ENCODE assay signal across 25 cellular contexts in the genomic region with DNA sequence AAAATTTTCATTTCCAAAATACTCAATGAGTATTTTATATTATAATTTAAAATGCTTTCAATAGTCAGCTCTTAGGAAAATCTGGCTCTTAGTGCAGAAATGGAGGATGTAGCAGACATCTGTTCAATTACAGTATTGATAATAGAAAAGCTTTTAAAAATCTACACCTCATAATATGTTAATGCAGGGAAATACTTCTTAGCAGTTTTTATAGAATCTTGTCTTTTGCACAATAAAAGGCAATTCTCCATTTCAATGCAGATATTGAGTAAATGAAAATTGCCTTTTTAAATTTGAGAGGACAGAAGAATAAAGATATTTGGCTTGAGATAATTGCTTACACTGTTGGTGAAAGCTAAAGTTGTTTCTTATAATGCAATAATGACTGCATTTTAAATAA.
"Had no signal": no experiment of that assay in that cellular context is flagged by ENCODE, and none has a peak within 500 bp of the region (broad histone marks: within the 10 kb centered on the region; RNA-seq: fewer than 3 reads in every experiment).

No MANE protein-coding gene starts in this region.

- H3K4me1 Mint-ChIP-seq: endodermal cell had no signal

- ATAC-seq: effector memory CD8-positive, alpha-beta T cell; esophagus mucosa; foreskin keratinocyte; gastrocnemius medialis; gastroesophageal sphincter; heart left ventricle; heart right ventricle had no signal

- H3K4me3 Mint-ChIP-seq: dendritic cell treated with granulocyte-macrophage colony-stimulating factor and Interleukin-4, amounts not matched to agents 40 ng/mL and 50 ng/mL, for 4 days; effector memory CD8-positive, alpha-beta T cell; endodermal cell had no signal

- H3K4me3 ChIP-seq: colonic mucosa, coronary artery, dorsolateral prefrontal cortex, esophagus muscularis mucosa, esophagus squamous epithelium, gastrocnemius medialis, gastroesophageal sphincter, heart left ventricle, heart right ventricle had no signal

- H3K27me3 Mint-ChIP-seq: dendritic cell treated with granulocyte-macrophage colony-stimulating factor and Interleukin-4, amounts not matched to agents 40 ng/mL and 50 ng/mL, for 4 days; effector memory CD8-positive, alpha-beta T cell had no signal

- H3K4me1 ChIP-seq: colonic mucosa, esophagus muscularis mucosa, esophagus squamous epithelium, foreskin keratinocyte, gastrocnemius medialis, gastroesophageal sphincter, heart left ventricle, heart right ventricle had no signal

- H3K27ac ChIP-seq: colonic mucosa, coronary artery, dorsolateral prefrontal cortex, epithelial cell of prostate, esophagus muscularis mucosa, esophagus squamous epithelium, gastrocnemius medialis, gastroesophageal sphincter, heart left ventricle, heart right ventricle had no signal

- DNase-seq: colonic mucosa; cortex of kidney; dermis blood vessel endothelial cell; dorsolateral prefrontal cortex; effector CD4-positive, alpha-beta T cell; effector CD8-positive, alpha-beta T cell; effector memory CD4-positive, alpha-beta T cell; effector memory CD8-positive, alpha-beta T cell; endodermal cell; erythroblast; esophagus squamous epithelium; foreskin fibroblast; foreskin keratinocyte; foreskin melanocyte; gastrocnemius medialis; glutamatergic neuron; head of caudate nucleus; heart left ventricle; heart right ventricle had no signal

- H3K36me3 ChIP-seq: colonic mucosa, esophagus muscularis mucosa, esophagus squamous epithelium, gastrocnemius medialis, gastroesophageal sphincter, heart left ventricle, heart right ventricle had no signal

- H3K27ac Mint-ChIP-seq: dendritic cell treated with granulocyte-macrophage colony-stimulating factor and Interleukin-4, amounts not matched to agents 40 ng/mL and 50 ng/mL, for 4 days; effector memory CD8-positive, alpha-beta T cell; endodermal cell had no signal

- H3K9me3 ChIP-seq: colonic mucosa, esophagus muscularis mucosa, esophagus squamous epithelium, gastrocnemius medialis, gastroesophageal sphincter, heart right ventricle had no signal

- H3K27me3 ChIP-seq: colonic mucosa, dorsolateral prefrontal cortex, esophagus muscularis mucosa, esophagus squamous epithelium, foreskin keratinocyte, gastrocnemius medialis, gastroesophageal sphincter, heart left ventricle, heart right ventricle had no signal
